Comparison of ENCODE assay signal across 8 cellular contexts in the genomic region with DNA sequence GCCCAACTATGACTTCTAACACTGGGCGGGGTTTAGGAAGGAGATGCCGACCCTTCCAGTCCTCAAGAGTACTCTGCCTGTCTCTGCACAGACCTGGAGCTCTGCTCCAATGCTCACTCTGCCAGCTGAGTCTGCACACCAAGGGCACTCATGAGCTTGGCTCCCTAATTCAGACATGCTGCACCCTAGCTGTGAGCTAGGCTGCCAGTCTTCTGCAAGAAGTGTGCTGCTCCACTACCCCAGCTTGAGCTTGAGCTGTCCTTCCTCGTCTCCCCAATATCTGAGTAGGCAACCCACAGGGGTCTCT. TPM values are rescaled to one million over a fixed set of nuclear protein-coding genes. Genes with fewer than 3 reads are reported as not detected.
DNase-seq lines count a peak whose midpoint lies in the region; ATAC-seq and TF ChIP-seq lines count a peak whose summit lies in the region.

No MANE protein-coding gene starts in this region.

- H3K27me3 Mint-ChIP-seq in stimulated activated memory B cell treated with anti-CD40 and anti-IgM and Interleukin-4, amounts not matched to agents 10 μg/mL and 1 μg/mL and 100 μg/mL, for 72 hours = no peaks in the 10 kb centered on the region

- no peak for TF ChIP-seq EP300 in esophagus muscularis mucosa (IDR thresholded peaks at IDR 0.05)

- no peak overlapping the region for H3K27ac Mint-ChIP-seq in stimulated activated memory B cell treated with anti-CD40 and anti-IgM and Interleukin-4, amounts not matched to agents 10 μg/mL and 1 μg/mL and 100 μg/mL, for 72 hours

- H3K4me3 ChIP-seq in Peyer's patch (no peak overlapping the region), esophagus muscularis mucosa (no peak overlapping the region), SJCRH30 (no peak overlapping the region)

- TF ChIP-seq CTCF in Peyer's patch (IDR thresholded peaks at IDR 0.05) = no peak
- peak in 1 of 3 experiments; percentile 17 for TF ChIP-seq CTCF in esophagus muscularis mucosa (IDR thresholded peaks at IDR 0.05)

- no peak for TF ChIP-seq POLR2A in Peyer's patch (IDR thresholded peaks at IDR 0.05)
- no peak for TF ChIP-seq POLR2A in esophagus muscularis mucosa (IDR thresholded peaks at IDR 0.05; ENCODE audit: low read depth)

- H3K4me1 Mint-ChIP-seq in stimulated activated memory B cell treated with anti-CD40 and anti-IgM and Interleukin-4, amounts not matched to agents 10 μg/mL and 1 μg/mL and 100 μg/mL, for 72 hours = peaks cover 16% of the 10 kb centered on the region

- H3K9me3 ChIP-seq in Peyer's patch (no peaks in the 10 kb centered on the region), esophagus muscularis mucosa (no peaks in the 10 kb centered on the region), SJCRH30 (replicated peaks) (no peaks in the 10 kb centered on the region)

- peak; percentile 11 for DNase-seq in DMS79 (lab: John Stamatoyannopoulos, UW)
- no peak for DNase-seq in DMS79 treated with DMSO at 0.1 percent for 48 hours (lab: John Stamatoyannopoulos, UW)
- peak in 1 of 3 donors; percentile 34 for DNase-seq in Peyer's patch
- DNase-seq in esophagus muscularis mucosa (ENCODE audit: extremely low spot score) = no peak
- DNase-seq in SJCRH30 = no peak
- no peak for DNase-seq in NCI-H1694 (lab: John Stamatoyannopoulos, UW)

- H3K36me3 ChIP-seq in Peyer's patch = no peaks in the 10 kb centered on the region
- H3K36me3 ChIP-seq in esophagus muscularis mucosa = no peaks in the 10 kb centered on the region
- H3K36me3 ChIP-seq in SJCRH30 = no peaks in the 10 kb centered on the region

- 57% methylated on average over 3 of the region's 3 CpGs for WGBS in esophagus muscularis mucosa

- intact Hi-C loops in esophagus muscularis mucosa (cut with DNase I) = no loop called here

- H3K4me1 ChIP-seq in Peyer's patch = peaks cover 0 to 12% (median 6%) of the 10 kb centered on the region in 4 donors
- H3K4me1 ChIP-seq in esophagus muscularis mucosa = peaks cover 49 to 66% (median 63%) of the 10 kb centered on the region in 4 donors
- peaks cover 4% of the 10 kb centered on the region; the same call in 1 of the 2 replicates for H3K4me1 ChIP-seq in SJCRH30

- no peaks in the 10 kb centered on the region for H3K9me3 Mint-ChIP-seq in stimulated activated memory B cell treated with anti-CD40 and anti-IgM and Interleukin-4, amounts not matched to agents 10 μg/mL and 1 μg/mL and 100 μg/mL, for 72 hours

- H3K4me3 Mint-ChIP-seq in stimulated activated memory B cell treated with anti-CD40 and anti-IgM and Interleukin-4, amounts not matched to agents 10 μg/mL and 1 μg/mL and 100 μg/mL, for 72 hours = peak overlapping the region; percentile 71

- H3K27ac ChIP-seq in Peyer's patch = peak overlapping the region in 3 of 4 donors; percentile 12 to 55 (median 45)
- peak overlapping the region; percentile 47 to 76 (median 64) for H3K27ac ChIP-seq in esophagus muscularis mucosa (replicated peaks in 1 of 4)
- H3K27ac ChIP-seq in SJCRH30 = no peak overlapping the region

- H3K27me3 ChIP-seq in Peyer's patch = no peaks in the 10 kb centered on the region
- H3K27me3 ChIP-seq in esophagus muscularis mucosa = no peaks in the 10 kb centered on the region
- H3K27me3 ChIP-seq in SJCRH30 = no peaks in the 10 kb centered on the region

- ATAC-seq in stimulated activated memory B cell treated with anti-CD40 and anti-IgM and Interleukin-4, amounts not matched to agents 10 μg/mL and 1 μg/mL and 100 μg/mL, for 72 hours = peak; percentile 80
- no peak for ATAC-seq in HG02870 (IDR thresholded peaks at IDR 0.05; ENCODE audit: unreplicated experiment)

- peaks cover 10% of the 10 kb centered on the region for H3K36me3 Mint-ChIP-seq in stimulated activated memory B cell treated with anti-CD40 and anti-IgM and Interleukin-4, amounts not matched to agents 10 μg/mL and 1 μg/mL and 100 μg/mL, for 72 hours

RNA-seq across cellular contexts. Expression of a gene that starts 13.2 kb away (rescaled TPM):
- 100 to 1,000 TPM in 1 of 4 donors, 10 to 100 TPM in 3; 31.7 to 196 (median 58.2) TPM for total RNA-seq in Peyer's patch
- total RNA-seq in esophagus muscularis mucosa = 100 to 1,000 TPM in 1 of 4 donors, 10 to 100 TPM in 3; 26.6 to 106 (median 43.8) TPM
- 51.2 and 54.4 TPM in 2 replicates for total RNA-seq in SJCRH30 (2014; rRNA removed; shearing (Covaris generic))
